In genomic region chr18:9755603-9756002, GRCh38 we compare ENCODE assay signal across 1 cellular context.
TF ChIP-seq lines count a peak whose summit lies in the region.

No MANE protein-coding gene starts in this region.

TF ChIP-seq in K562, 482 proteins besides CTCF, POLR2A, EP300 and RAD21 (continued from another document):
- TF ChIP-seq RREB1 (CRISPR knock-in tag; IDR thresholded peaks at IDR 0.05) = no peak
- no peak for TF ChIP-seq MNT (conservative IDR thresholded peaks at IDR 0.05)
- no peak for TF ChIP-seq ZNF77 (CRISPR knock-in tag; IDR thresholded peaks at IDR 0.05)
- peak; percentile 83 for TF ChIP-seq SPI1 (IDR thresholded peaks at IDR 0.05; ENCODE audit: borderline replicate concordance, low read depth, low read length)
TF ChIP-seq in K562: peak in this region for 1.
